30 cellular contexts compared by ENCODE assay signal in genomic region chr22:37048133-37048532, GRCh38.
"Had no signal": no experiment of that assay in that cellular context is flagged by ENCODE, and none has a peak within 500 bp of the region (broad histone marks: within the 10 kb centered on the region; RNA-seq: fewer than 3 reads in every experiment).

No MANE protein-coding gene starts in this region.

- H3K4me1 ChIP-seq: breast epithelium, gastrocnemius medialis had no signal

- H3K9me3 ChIP-seq: breast epithelium, colonic mucosa, esophagus squamous epithelium, gastrocnemius medialis, mucosa of descending colon, right lobe of liver, testis, upper lobe of left lung had no signal

- H3K27me3 Mint-ChIP-seq: activated naive CD8-positive, alpha-beta T cell; activated T-cell treated with anti-CD3 and anti-CD28 coated beads, Interleukin-2, amount 50 U/mL, for 24 hours; central memory CD8-positive, alpha-beta T cell; memory B cell; T-cell had no signal

- H3K27ac Mint-ChIP-seq: activated naive CD8-positive, alpha-beta T cell; activated T-cell treated with anti-CD3 and anti-CD28 coated beads, Interleukin-2, amount 50 U/mL, for 24 hours; activated T-helper 2 cell treated with anti-CD3 and anti-CD28 coated beads, Interferon-gamma antibody, Interleukin-2, Interleukin-4, amounts not matched to agents 10 μg/mL and 5 μg/mL and 100 μg/mL, durations not matched to agents 14 hours and 24 hours and 36 hours; effector memory CD8-positive, alpha-beta T cell; memory B cell; nephron progenitor cell; T-cell; T-helper 2 cell treated with Interferon-gamma antibody and Interleukin-4, amounts not matched to agents 5 μg/mL and 100 μg/mL, for 36 hours had no signal

- H3K4me3 ChIP-seq: breast epithelium, colonic mucosa, dorsolateral prefrontal cortex, esophagus squamous epithelium, gastrocnemius medialis, mucosa of descending colon, right lobe of liver, testis, upper lobe of left lung had no signal

- H3K36me3 ChIP-seq: breast epithelium, colonic mucosa, esophagus squamous epithelium, gastrocnemius medialis, right lobe of liver, upper lobe of left lung had no signal

- H3K27ac ChIP-seq: breast epithelium, colonic mucosa, dorsolateral prefrontal cortex, esophagus squamous epithelium, gastrocnemius medialis, right lobe of liver, testis, upper lobe of left lung, VCaP had no signal

- H3K36me3 Mint-ChIP-seq: activated naive CD8-positive, alpha-beta T cell; memory B cell; T-cell had no signal

- H3K27me3 ChIP-seq: breast epithelium, colonic mucosa, dorsolateral prefrontal cortex, esophagus squamous epithelium, right lobe of liver, testis, upper lobe of left lung had no signal

- DNase-seq: activated CD4-positive, alpha-beta T cell treated with anti-CD3 and anti-CD28 coated beads for 1 hour; activated CD8-positive, alpha-beta memory T cell treated with anti-CD3 and anti-CD28 coated beads for 24 hours; activated CD8-positive, alpha-beta memory T cell treated with anti-CD3 and anti-CD28 coated beads, Interleukin-2, amount 50 U/mL, for 4 hours; activated naive CD4-positive, alpha-beta T cell; activated T-cell treated with anti-CD3 and anti-CD28 coated beads, Interleukin-2, amount 50 U/mL, for 24 hours; colonic mucosa; dorsolateral prefrontal cortex; effector memory CD8-positive, alpha-beta T cell; esophagus squamous epithelium; gastrocnemius medialis; left colon; mucosa of descending colon; nephron progenitor cell; nucleus accumbens; right lobe of liver; small intestine; stimulated activated CD4-positive, alpha-beta T cell treated with anti-CD3 and anti-CD28 coated beads, Interleukin-15, amount 100 ng/mL, for 24 hours; stimulated activated CD4-positive, alpha-beta T cell treated with anti-CD3 and anti-CD28 coated beads, Interleukin-2, amount 100 ng/mL, for 48 hours; stimulated activated CD8-positive, alpha-beta memory T cell treated with anti-CD3 and anti-CD28 coated beads, Interleukin-4, amount 100 ng/mL, for 48 hours; stimulated activated naive CD4-positive, alpha-beta T cell; T-cell; testis; upper lobe of left lung had no signal

- H3K4me3 Mint-ChIP-seq: activated naive CD8-positive, alpha-beta T cell; activated T-cell treated with anti-CD3 and anti-CD28 coated beads, Interleukin-2, amount 50 U/mL, for 24 hours; central memory CD8-positive, alpha-beta T cell; effector memory CD8-positive, alpha-beta T cell; memory B cell; nephron progenitor cell; T-cell; T-helper 2 cell treated with Interferon-gamma antibody and Interleukin-4, amounts not matched to agents 5 μg/mL and 100 μg/mL, for 36 hours had no signal

- H3K9me3 Mint-ChIP-seq: activated T-cell treated with anti-CD3 and anti-CD28 coated beads, Interleukin-2, amount 50 U/mL, for 24 hours; activated T-helper 2 cell treated with anti-CD3 and anti-CD28 coated beads, Interferon-gamma antibody, Interleukin-2, Interleukin-4, amounts not matched to agents 10 μg/mL and 5 μg/mL and 100 μg/mL, durations not matched to agents 14 hours and 24 hours and 36 hours; central memory CD8-positive, alpha-beta T cell; effector memory CD8-positive, alpha-beta T cell; memory B cell; nephron progenitor cell; T-cell; T-helper 2 cell treated with Interferon-gamma antibody and Interleukin-4, amounts not matched to agents 5 μg/mL and 100 μg/mL, for 36 hours had no signal
